Comparison of ENCODE assay signal across 10 cellular contexts in the genomic region with DNA sequence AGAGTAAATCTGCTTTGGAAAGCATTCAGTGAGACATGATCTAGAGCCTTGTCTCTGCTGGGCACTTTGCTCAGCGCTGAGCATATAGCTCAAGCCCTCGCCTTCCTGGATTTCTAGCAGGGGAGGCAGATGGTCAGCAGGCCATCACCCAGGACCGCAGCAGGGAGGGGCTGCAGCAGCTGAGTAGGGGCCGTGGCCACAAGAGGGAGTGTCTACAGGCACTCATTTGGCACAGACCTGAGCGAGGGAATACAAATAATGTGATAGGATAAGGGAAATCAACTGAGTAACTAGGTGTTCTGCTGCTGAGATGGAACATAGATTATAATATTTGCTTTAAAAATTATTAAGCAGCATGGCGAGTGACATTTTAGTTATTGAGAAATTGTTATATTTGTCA. TPM values are rescaled to one million over a fixed set of nuclear protein-coding genes. Genes with fewer than 3 reads are reported as not detected.
DNase-seq lines count a peak whose midpoint lies in the region; ATAC-seq and TF ChIP-seq lines count a peak whose summit lies in the region.
"Had no signal": no experiment of that assay in that cellular context is flagged by ENCODE, and none has a peak within 500 bp of the region (broad histone marks: within the 10 kb centered on the region; RNA-seq: fewer than 3 reads in every experiment).

No MANE protein-coding gene starts in this region.

- CTCF ChIA-PET in Panc1 (lab: Charles Lee): no interaction called here

- no peaks in the 10 kb centered on the region for H3K27me3 ChIP-seq in Panc1 (ENCODE audit: control insufficient read depth, insufficient read depth, low read length)
- no peaks in the 10 kb centered on the region for H3K27me3 ChIP-seq in neutrophil

- no peaks in the 10 kb centered on the region for H3K9me3 ChIP-seq in Panc1 (ENCODE audit: control insufficient read depth, insufficient read depth, low read depth, low read length)
- no peaks in the 10 kb centered on the region for H3K9me3 ChIP-seq in neutrophil

- intact Hi-C loops in Panc1 (cut with micrococcal nuclease; ENCODE audit: unreplicated experiment): no loop called here

- ATAC-seq in Panc1 (no peak), GM21576 (IDR thresholded peaks at IDR 0.05; ENCODE audit: unreplicated experiment) (no peak)

- H3K4me1 ChIP-seq in Panc1 (ENCODE audit: control insufficient read depth, insufficient read depth, low read length): no peaks in the 10 kb centered on the region
- peaks cover 16 to 17% of the 10 kb centered on the region in 2 experiments for H3K4me1 ChIP-seq in neutrophil (ENCODE audit: control insufficient read depth in 1 of 2, insufficient read depth in 1 of 2, low read depth in 1 of 2, low read length in 1 of 2)

- peak; percentile 19; the same call in 1 of the 2 replicates for TF ChIP-seq CTCF in Panc1 (IDR thresholded peaks at IDR 0.05)
- TF ChIP-seq CTCF in neutrophil (IDR thresholded peaks at IDR 0.05): no peak

- POLR2A ChIA-PET in Panc1 (lab: Charles Lee): no interaction called here

- H3K36me3 ChIP-seq in Panc1 (ENCODE audit: control insufficient read depth, insufficient read depth, low read length): peaks cover 5% of the 10 kb centered on the region; the same call in 1 of the 2 replicates
- peaks cover 24% of the 10 kb centered on the region for H3K36me3 ChIP-seq in neutrophil

- H3K27ac ChIP-seq in Panc1 (ENCODE audit: low read length): no peak overlapping the region
- H3K27ac ChIP-seq in neutrophil: peak overlapping the region; percentile 27

- DNase-seq in COLO829 (ENCODE audit: low spot score) (peak; percentile 2), Panc1 (ENCODE audit: low read depth, low spot score) (no peak), fibroblast of the conjunctiva (ENCODE audit: low read depth) (peak; percentile 10), SW 1271 (lab: John Stamatoyannopoulos, UW) (no peak), NOMO-1 treated with DMSO at 0.1 percent for 48 hours (lab: John Stamatoyannopoulos, UW; ENCODE audit: unreplicated experiment) (no peak), T-helper 1 cell (no peak)

- H3K4me3 ChIP-seq in Panc1 (ENCODE audit: low read depth in 2 of 2, low read length in 2 of 2) (no peak overlapping the region), neutrophil (ENCODE audit: low read depth in 1 of 2, low read length in 1 of 2) (no peak overlapping the region)

- no TSS peak for BruUV-seq in Panc1 (replicated peaks; lab: Mats Ljungman, UMichigan)

- in situ Hi-C loops in Panc1 (cut with HindIII; ENCODE audit: low pct_unique_long_range_greater_than_20kb, low sequenced_read_pairs): no loop called here

RNA-seq across cellular contexts. Expression of a gene that starts 30.2 kb away (rescaled TPM):
- 22.8 TPM for total RNA-seq in Panc1 (2021; ENCODE audit: unreplicated experiment)
- polyA plus RNA-seq in Panc1 (2012; ENCODE audit: insufficient read length): 9.6 TPM

RNA-seq across cellular contexts. Expression of a gene that starts 30.3 kb away (rescaled TPM):
- total RNA-seq in Panc1 (2021; ENCODE audit: unreplicated experiment): 11.4 TPM
- polyA plus RNA-seq in Panc1 (2012; ENCODE audit: insufficient read length): 7.1 TPM

RNA-seq across cellular contexts. Expression of a gene that starts 52.1 kb away (rescaled TPM):
- not detected for total RNA-seq in Panc1 (2021; ENCODE audit: unreplicated experiment)
- 0.51 TPM for polyA plus RNA-seq in Panc1 (2012; ENCODE audit: insufficient read length)
- total RNA-seq: activated T-helper 2 cell treated with anti-CD3 and anti-CD28 coated beads, Interferon-gamma antibody, Interleukin-2, Interleukin-4, amounts not matched to agents 10 μg/mL and 5 μg/mL and 100 μg/mL, durations not matched to agents 14 hours and 24 hours and 36 hours; HT-29 had no signal

Comparison
In these comparisons a context has a peak if more than half of its experiments do, and no peak if none do; other contexts are left out.
1. DNase-seq: peak in COLO829 (single experiment) and fibroblast of the conjunctiva (single experiment); none in Panc1 (single experiment), SW 1271 (0 of 2), NOMO-1 treated with DMSO at 0.1 percent for 48 hours (single experiment) and T-helper 1 cell (0 of 5).